1 cellular context compared by ENCODE assay signal in the genomic region with DNA sequence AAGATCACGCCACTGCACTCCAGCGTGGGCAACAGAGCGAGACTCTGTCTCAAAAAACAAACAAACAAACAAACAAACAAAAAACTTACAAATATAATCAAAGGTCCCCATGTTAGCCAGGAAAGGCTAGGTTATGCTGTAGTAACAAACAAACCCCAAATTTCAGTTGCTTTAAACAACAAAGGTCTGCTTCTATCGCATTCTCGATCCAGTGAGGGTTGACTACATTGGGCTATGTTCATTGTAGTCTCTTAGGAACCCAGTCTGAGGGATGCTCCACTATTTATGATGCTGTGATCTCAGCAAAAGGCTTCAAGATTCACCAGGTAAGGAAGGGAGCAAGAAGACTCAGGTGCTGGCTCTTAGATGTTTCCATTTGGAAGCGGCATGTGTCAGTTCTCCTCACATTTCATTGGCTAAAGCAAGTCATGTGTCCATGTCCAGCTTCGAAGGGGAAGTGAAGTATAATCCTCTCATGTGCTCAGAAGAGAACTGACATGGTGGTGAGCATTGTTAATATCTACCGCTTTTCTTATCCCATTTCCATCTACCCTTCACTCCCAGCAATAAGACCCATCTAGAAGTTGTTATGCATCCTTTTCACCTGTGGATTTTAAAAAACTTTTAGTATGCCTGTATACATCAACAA.
A peak's percentile ranks its signal among the peaks of the same experiment; 100 is the strongest.
TF ChIP-seq lines count a peak whose summit lies in the region.

No MANE protein-coding gene starts in this region.

TF ChIP-seq in K562, 482 proteins besides CTCF, POLR2A, EP300 and RAD21 (continued from another document):
- TF ChIP-seq, protein P1, sequence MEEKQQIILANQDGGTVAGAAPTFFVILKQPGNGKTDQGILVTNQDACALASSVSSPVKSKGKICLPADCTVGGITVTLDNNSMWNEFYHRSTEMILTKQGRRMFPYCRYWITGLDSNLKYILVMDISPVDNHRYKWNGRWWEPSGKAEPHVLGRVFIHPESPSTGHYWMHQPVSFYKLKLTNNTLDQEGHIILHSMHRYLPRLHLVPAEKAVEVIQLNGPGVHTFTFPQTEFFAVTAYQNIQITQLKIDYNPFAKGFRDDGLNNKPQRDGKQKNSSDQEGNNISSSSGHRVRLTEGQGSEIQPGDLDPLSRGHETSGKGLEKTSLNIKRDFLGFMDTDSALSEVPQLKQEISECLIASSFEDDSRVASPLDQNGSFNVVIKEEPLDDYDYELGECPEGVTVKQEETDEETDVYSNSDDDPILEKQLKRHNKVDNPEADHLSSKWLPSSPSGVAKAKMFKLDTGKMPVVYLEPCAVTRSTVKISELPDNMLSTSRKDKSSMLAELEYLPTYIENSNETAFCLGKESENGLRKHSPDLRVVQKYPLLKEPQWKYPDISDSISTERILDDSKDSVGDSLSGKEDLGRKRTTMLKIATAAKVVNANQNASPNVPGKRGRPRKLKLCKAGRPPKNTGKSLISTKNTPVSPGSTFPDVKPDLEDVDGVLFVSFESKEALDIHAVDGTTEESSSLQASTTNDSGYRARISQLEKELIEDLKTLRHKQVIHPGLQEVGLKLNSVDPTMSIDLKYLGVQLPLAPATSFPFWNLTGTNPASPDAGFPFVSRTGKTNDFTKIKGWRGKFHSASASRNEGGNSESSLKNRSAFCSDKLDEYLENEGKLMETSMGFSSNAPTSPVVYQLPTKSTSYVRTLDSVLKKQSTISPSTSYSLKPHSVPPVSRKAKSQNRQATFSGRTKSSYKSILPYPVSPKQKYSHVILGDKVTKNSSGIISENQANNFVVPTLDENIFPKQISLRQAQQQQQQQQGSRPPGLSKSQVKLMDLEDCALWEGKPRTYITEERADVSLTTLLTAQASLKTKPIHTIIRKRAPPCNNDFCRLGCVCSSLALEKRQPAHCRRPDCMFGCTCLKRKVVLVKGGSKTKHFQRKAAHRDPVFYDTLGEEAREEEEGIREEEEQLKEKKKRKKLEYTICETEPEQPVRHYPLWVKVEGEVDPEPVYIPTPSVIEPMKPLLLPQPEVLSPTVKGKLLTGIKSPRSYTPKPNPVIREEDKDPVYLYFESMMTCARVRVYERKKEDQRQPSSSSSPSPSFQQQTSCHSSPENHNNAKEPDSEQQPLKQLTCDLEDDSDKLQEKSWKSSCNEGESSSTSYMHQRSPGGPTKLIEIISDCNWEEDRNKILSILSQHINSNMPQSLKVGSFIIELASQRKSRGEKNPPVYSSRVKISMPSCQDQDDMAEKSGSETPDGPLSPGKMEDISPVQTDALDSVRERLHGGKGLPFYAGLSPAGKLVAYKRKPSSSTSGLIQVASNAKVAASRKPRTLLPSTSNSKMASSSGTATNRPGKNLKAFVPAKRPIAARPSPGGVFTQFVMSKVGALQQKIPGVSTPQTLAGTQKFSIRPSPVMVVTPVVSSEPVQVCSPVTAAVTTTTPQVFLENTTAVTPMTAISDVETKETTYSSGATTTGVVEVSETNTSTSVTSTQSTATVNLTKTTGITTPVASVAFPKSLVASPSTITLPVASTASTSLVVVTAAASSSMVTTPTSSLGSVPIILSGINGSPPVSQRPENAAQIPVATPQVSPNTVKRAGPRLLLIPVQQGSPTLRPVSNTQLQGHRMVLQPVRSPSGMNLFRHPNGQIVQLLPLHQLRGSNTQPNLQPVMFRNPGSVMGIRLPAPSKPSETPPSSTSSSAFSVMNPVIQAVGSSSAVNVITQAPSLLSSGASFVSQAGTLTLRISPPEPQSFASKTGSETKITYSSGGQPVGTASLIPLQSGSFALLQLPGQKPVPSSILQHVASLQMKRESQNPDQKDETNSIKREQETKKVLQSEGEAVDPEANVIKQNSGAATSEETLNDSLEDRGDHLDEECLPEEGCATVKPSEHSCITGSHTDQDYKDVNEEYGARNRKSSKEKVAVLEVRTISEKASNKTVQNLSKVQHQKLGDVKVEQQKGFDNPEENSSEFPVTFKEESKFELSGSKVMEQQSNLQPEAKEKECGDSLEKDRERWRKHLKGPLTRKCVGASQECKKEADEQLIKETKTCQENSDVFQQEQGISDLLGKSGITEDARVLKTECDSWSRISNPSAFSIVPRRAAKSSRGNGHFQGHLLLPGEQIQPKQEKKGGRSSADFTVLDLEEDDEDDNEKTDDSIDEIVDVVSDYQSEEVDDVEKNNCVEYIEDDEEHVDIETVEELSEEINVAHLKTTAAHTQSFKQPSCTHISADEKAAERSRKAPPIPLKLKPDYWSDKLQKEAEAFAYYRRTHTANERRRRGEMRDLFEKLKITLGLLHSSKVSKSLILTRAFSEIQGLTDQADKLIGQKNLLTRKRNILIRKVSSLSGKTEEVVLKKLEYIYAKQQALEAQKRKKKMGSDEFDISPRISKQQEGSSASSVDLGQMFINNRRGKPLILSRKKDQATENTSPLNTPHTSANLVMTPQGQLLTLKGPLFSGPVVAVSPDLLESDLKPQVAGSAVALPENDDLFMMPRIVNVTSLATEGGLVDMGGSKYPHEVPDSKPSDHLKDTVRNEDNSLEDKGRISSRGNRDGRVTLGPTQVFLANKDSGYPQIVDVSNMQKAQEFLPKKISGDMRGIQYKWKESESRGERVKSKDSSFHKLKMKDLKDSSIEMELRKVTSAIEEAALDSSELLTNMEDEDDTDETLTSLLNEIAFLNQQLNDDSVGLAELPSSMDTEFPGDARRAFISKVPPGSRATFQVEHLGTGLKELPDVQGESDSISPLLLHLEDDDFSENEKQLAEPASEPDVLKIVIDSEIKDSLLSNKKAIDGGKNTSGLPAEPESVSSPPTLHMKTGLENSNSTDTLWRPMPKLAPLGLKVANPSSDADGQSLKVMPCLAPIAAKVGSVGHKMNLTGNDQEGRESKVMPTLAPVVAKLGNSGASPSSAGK (IDR thresholded peaks at IDR 0.05), result peak; percentile 83
- TF ChIP-seq ARHGAP35 (IDR thresholded peaks at IDR 0.05; ENCODE audit: partially characterized antibody) (no peak), ZNF12 (CRISPR knock-in tag; IDR thresholded peaks at IDR 0.05) (peak; percentile 95), YY1 (IDR thresholded peaks at IDR 0.05; ENCODE audit: borderline replicate concordance in 1 of 3, control insufficient read depth in 1 of 3, extremely low read depth in 1 of 3, insufficient read depth in 3 of 3, insufficient read length in 1 of 3, insufficient replicate concordance in 2 of 3, low read depth in 1 of 3, low read length in 2 of 3) (no peak), ZNF23 (CRISPR knock-in tag; IDR thresholded peaks at IDR 0.05) (no peak), ZNF589 (CRISPR knock-in tag; IDR thresholded peaks at IDR 0.05; ENCODE audit: low read depth) (no peak), BHLHE40 (IDR thresholded peaks at IDR 0.05; ENCODE audit: low read length) (no peak), RBM15 (IDR thresholded peaks at IDR 0.05; ENCODE audit: insufficient read depth, low read length) (no peak), ZC3H8 (IDR thresholded peaks at IDR 0.05) (no peak), L3MBTL2 (IDR thresholded peaks at IDR 0.05) (peak; percentile 94), NFYB (IDR thresholded peaks at IDR 0.05; ENCODE audit: extremely low read depth, insufficient read length) (peak; percentile 30), FOS (IDR thresholded peaks at IDR 0.05; ENCODE audit: extremely low read depth, insufficient read length) (peak; percentile 27), STAT5A (IDR thresholded peaks at IDR 0.05; ENCODE audit: borderline replicate concordance, low read length) (no peak), RBM25 (IDR thresholded peaks at IDR 0.05; ENCODE audit: low read depth, low read length, severe bottlenecking) (peak; percentile 52)
- TF ChIP-seq, protein P2, sequence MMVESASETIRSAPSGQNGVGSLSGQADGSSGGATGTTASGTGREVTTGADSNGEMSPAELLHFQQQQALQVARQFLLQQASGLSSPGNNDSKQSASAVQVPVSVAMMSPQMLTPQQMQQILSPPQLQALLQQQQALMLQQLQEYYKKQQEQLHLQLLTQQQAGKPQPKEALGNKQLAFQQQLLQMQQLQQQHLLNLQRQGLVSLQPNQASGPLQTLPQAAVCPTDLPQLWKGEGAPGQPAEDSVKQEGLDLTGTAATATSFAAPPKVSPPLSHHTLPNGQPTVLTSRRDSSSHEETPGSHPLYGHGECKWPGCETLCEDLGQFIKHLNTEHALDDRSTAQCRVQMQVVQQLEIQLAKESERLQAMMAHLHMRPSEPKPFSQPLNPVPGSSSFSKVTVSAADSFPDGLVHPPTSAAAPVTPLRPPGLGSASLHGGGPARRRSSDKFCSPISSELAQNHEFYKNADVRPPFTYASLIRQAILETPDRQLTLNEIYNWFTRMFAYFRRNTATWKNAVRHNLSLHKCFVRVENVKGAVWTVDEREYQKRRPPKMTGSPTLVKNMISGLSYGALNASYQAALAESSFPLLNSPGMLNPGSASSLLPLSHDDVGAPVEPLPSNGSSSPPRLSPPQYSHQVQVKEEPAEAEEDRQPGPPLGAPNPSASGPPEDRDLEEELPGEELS (CRISPR knock-in tag; IDR thresholded peaks at IDR 0.05; ENCODE audit: borderline replicate concordance), result no peak
- TF ChIP-seq, protein P3, sequence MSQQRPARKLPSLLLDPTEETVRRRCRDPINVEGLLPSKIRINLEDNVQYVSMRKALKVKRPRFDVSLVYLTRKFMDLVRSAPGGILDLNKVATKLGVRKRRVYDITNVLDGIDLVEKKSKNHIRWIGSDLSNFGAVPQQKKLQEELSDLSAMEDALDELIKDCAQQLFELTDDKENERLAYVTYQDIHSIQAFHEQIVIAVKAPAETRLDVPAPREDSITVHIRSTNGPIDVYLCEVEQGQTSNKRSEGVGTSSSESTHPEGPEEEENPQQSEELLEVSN (IDR thresholded peaks at IDR 0.05; ENCODE audit: borderline replicate concordance in 1 of 2, extremely low read depth in 1 of 2, insufficient read depth in 1 of 2, insufficient read length in 1 of 2, low read depth in 1 of 2, low read length in 1 of 2, poor library complexity in 1 of 2, severe bottlenecking in 1 of 2), result peak; percentile 53 to 55
